Comparison of ENCODE assay signal across 1 cellular context in the genomic region with DNA sequence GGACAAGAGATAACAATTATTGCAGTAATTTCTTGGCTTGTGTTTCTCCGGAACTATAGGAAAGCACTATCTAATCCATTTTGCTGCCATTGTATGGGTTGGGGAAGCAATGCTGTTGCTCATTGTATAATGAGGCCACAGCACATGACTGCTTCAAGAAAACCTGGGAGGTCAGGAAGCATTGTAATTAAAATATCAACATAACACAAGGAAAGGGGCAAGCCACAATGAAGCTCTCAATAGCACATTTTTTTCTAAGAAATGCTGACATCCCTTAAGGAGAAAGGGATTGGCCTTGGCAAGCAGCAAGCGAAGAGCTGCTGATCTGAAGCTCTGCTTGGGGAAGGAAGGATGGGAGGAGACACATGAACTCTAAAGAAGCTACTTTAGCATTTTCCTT.
TF ChIP-seq lines count a peak whose summit lies in the region.

No MANE protein-coding gene starts in this region.

TF ChIP-seq in WTC11, 78 proteins besides CTCF, POLR2A, EP300 and RAD21 (continued from another document and continues in another):
- TF ChIP-seq ATF6 (CRISPR knock-in tag; IDR thresholded peaks at IDR 0.05) (no peak), E2F4 (CRISPR knock-in tag; IDR thresholded peaks at IDR 0.05; ENCODE audit: borderline replicate concordance, low read depth) (no peak), FOXP1 (CRISPR knock-in tag; IDR thresholded peaks at IDR 0.05; ENCODE audit: borderline replicate concordance) (no peak), ZNF671 (CRISPR knock-in tag; IDR thresholded peaks at IDR 0.05) (no peak), TP53 (CRISPR knock-in tag; IDR thresholded peaks at IDR 0.05) (no peak), FOXP4 (CRISPR knock-in tag; IDR thresholded peaks at IDR 0.05) (peak; percentile 78; the same call in 1 of the 2 replicates), USF1 (CRISPR knock-in tag; IDR thresholded peaks at IDR 0.05) (peak; percentile 71; the same call in 1 of the 2 replicates), ZNF138 (CRISPR knock-in tag; conservative IDR thresholded peaks at IDR 0.05) (no peak), MXD4 (CRISPR knock-in tag; IDR thresholded peaks at IDR 0.05; ENCODE audit: borderline replicate concordance) (no peak), STAT6 (CRISPR knock-in tag; conservative IDR thresholded peaks at IDR 0.05; ENCODE audit: low read depth) (no peak), ETV6 (CRISPR knock-in tag; IDR thresholded peaks at IDR 0.05) (0 out of 2 replicates have a peak, but pooled peaks have one; percentile 53), NFE2L1 (CRISPR knock-in tag; IDR thresholded peaks at IDR 0.05) (peak; percentile 55; the same call in 1 of the 2 replicates), SMAD4 (CRISPR knock-in tag; IDR thresholded peaks at IDR 0.05) (no peak), ZBTB21 (CRISPR knock-in tag; IDR thresholded peaks at IDR 0.05; ENCODE audit: borderline replicate concordance) (no peak), HMGXB4 (CRISPR knock-in tag; IDR thresholded peaks at IDR 0.05) (no peak), EMX1 (CRISPR knock-in tag; IDR thresholded peaks at IDR 0.05) (no peak), ZNF423 (CRISPR knock-in tag; IDR thresholded peaks at IDR 0.05) (no peak), CDX4 (CRISPR knock-in tag; IDR thresholded peaks at IDR 0.05; ENCODE audit: borderline replicate concordance) (no peak), TEAD1 (CRISPR knock-in tag; IDR thresholded peaks at IDR 0.05) (no peak), ZNF121 (CRISPR knock-in tag; IDR thresholded peaks at IDR 0.05) (no peak), NR2C2 (CRISPR knock-in tag; IDR thresholded peaks at IDR 0.05) (no peak), CREB1 (CRISPR knock-in tag; IDR thresholded peaks at IDR 0.05) (no peak), RELA (CRISPR knock-in tag; IDR thresholded peaks at IDR 0.05; ENCODE audit: borderline replicate concordance) (no peak), USF2 (CRISPR knock-in tag; IDR thresholded peaks at IDR 0.05) (peak; percentile 68), SMAD3 (CRISPR knock-in tag; IDR thresholded peaks at IDR 0.05; ENCODE audit: borderline replicate concordance) (no peak), ELF4 (CRISPR knock-in tag; IDR thresholded peaks at IDR 0.05; ENCODE audit: low read depth) (no peak), FOXK1 (CRISPR knock-in tag; IDR thresholded peaks at IDR 0.05) (peak; percentile 48; the same call in 1 of the 2 replicates), SOX15 (CRISPR knock-in tag; IDR thresholded peaks at IDR 0.05) (no peak)
- TF ChIP-seq, protein P1, sequence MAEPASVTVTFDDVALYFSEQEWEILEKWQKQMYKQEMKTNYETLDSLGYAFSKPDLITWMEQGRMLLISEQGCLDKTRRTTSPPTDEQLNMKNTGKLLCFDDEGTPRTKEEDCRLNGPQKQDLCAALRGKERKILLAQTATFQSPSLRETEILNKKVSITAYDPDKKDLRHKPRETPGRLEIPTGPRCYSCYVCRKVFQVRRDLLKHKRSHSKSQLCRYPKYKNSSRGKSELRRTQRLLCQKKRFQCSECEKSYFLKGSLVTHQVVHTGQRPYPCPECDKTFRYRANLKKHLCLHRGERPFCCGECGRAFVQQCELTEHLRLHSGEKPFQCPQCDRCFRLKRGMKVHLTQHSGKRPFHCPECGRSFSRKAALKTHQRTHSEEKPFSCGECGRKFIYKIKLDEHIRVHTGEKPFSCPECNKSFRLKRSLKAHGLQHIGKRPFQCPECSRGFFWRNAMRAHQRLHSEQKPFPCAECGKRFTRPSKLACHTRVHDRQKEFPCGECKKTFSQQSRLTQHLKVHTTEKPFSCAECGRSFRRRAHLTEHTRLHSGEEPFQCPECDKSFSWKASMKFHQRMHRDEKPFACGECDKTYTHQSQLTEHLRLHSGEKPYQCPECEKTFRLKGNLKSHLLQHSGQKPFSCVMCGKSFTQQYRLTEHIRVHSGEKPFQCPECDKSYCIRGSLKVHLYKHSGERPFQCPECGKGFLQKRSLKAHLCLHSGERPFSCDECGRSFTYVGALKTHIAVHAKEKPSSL (CRISPR knock-in tag; conservative IDR thresholded peaks at IDR 0.05) = no peak
- TF ChIP-seq, protein P2, sequence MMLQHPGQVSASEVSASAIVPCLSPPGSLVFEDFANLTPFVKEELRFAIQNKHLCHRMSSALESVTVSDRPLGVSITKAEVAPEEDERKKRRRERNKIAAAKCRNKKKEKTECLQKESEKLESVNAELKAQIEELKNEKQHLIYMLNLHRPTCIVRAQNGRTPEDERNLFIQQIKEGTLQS (CRISPR knock-in tag; conservative IDR thresholded peaks at IDR 0.05) = no peak
- TF ChIP-seq, protein P3, sequence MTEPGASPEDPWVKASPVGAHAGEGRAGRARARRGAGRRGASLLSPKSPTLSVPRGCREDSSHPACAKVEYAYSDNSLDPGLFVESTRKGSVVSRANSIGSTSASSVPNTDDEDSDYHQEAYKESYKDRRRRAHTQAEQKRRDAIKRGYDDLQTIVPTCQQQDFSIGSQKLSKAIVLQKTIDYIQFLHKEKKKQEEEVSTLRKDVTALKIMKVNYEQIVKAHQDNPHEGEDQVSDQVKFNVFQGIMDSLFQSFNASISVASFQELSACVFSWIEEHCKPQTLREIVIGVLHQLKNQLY (CRISPR knock-in tag; IDR thresholded peaks at IDR 0.05) = no peak
- TF ChIP-seq, protein P4, sequence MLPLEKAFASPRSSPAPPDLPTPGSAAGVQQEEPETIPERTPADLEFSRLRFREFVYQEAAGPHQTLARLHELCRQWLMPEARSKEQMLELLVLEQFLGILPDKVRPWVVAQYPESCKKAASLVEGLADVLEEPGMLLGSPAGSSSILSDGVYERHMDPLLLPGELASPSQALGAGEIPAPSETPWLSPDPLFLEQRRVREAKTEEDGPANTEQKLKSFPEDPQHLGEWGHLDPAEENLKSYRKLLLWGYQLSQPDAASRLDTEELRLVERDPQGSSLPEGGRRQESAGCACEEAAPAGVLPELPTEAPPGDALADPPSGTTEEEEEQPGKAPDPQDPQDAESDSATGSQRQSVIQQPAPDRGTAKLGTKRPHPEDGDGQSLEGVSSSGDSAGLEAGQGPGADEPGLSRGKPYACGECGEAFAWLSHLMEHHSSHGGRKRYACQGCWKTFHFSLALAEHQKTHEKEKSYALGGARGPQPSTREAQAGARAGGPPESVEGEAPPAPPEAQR (CRISPR knock-in tag; IDR thresholded peaks at IDR 0.05) = no peak
- TF ChIP-seq, protein P5, sequence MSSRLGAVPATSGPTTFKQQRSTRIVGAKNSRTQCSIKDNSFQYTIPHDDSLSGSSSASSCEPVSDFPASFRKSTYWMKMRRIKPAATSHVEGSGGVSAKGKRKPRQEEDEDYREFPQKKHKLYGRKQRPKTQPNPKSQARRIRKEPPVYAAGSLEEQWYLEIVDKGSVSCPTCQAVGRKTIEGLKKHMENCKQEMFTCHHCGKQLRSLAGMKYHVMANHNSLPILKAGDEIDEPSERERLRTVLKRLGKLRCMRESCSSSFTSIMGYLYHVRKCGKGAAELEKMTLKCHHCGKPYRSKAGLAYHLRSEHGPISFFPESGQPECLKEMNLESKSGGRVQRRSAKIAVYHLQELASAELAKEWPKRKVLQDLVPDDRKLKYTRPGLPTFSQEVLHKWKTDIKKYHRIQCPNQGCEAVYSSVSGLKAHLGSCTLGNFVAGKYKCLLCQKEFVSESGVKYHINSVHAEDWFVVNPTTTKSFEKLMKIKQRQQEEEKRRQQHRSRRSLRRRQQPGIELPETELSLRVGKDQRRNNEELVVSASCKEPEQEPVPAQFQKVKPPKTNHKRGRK (CRISPR knock-in tag; IDR thresholded peaks at IDR 0.05; ENCODE audit: borderline replicate concordance) = no peak
